31 cellular contexts compared by ENCODE assay signal in genomic region chr9:35868972-35869371, GRCh38. TPM values are rescaled to one million over a fixed set of nuclear protein-coding genes. Genes with fewer than 3 reads are reported as not detected.
"Had no signal": no experiment of that assay in that cellular context is flagged by ENCODE, and none has a peak within 500 bp of the region (broad histone marks: within the 10 kb centered on the region; RNA-seq: fewer than 3 reads in every experiment).

No MANE protein-coding gene starts in this region.

- ATAC-seq: activated T-cell treated with anti-CD3 and anti-CD28 coated beads, Interleukin-2, amount 50 U/mL, for 4 hours; natural killer cell; stimulated activated naive CD8-positive, alpha-beta T cell treated with anti-CD3 and anti-CD28 coated beads, Interleukin-15, Interleukin-2, amounts not matched to agents 100 U/mL and 50 U/mL, for 24 hours; upper lobe of right lung had no signal

- H3K4me3 Mint-ChIP-seq: activated naive CD8-positive, alpha-beta T cell; activated T-cell treated with anti-CD3 and anti-CD28 coated beads, Interleukin-2, amount 50 U/mL, for 4 hours; mesothelial cell of epicardium; natural killer cell had no signal

- H3K9me3 Mint-ChIP-seq: activated T-cell treated with anti-CD3 and anti-CD28 coated beads, Interleukin-2, amount 50 U/mL, for 4 hours; activated T-helper 2 cell treated with anti-CD3 and anti-CD28 coated beads, Interferon-gamma antibody, Interleukin-2, Interleukin-4, amounts not matched to agents 10 μg/mL and 5 μg/mL and 100 μg/mL, durations not matched to agents 14 hours and 24 hours and 36 hours; mesothelial cell of epicardium; natural killer cell had no signal

- DNase-seq: activated CD4-positive, alpha-beta T cell treated with anti-CD3 and anti-CD28 coated beads, Interleukin-2, amount 50 U/mL, for 48 hours; activated naive CD4-positive, alpha-beta T cell; activated T-cell treated with anti-CD3 and anti-CD28 coated beads, Interleukin-2, amount 50 U/mL, for 4 hours; brain microvascular endothelial cell; caudate nucleus; dermis blood vessel endothelial cell; effector memory CD4-positive, alpha-beta T cell; glutamatergic neuron; hippocampal formation; left ventricle myocardium inferior; natural killer cell; ovary; stimulated activated CD4-positive, alpha-beta T cell treated with anti-CD3 and anti-CD28 coated beads, Interleukin-4, amount 100 ng/mL, for 24 hours; stimulated activated naive CD8-positive, alpha-beta T cell treated with anti-CD3 and anti-CD28 coated beads, Interleukin-15, Interleukin-2, amounts not matched to agents 100 U/mL and 50 U/mL, for 24 hours; T-helper 9 cell; upper lobe of right lung had no signal

- H3K9me3 ChIP-seq: adrenal gland, ascending aorta, esophagus muscularis mucosa, left ventricle myocardium inferior, neutrophil, ovary, prostate gland, right atrium auricular region, upper lobe of right lung had no signal

- H3K4me1 Mint-ChIP-seq: mesothelial cell of epicardium, natural killer cell had no signal

- H3K36me3 ChIP-seq: adrenal gland, ascending aorta, brain microvascular endothelial cell, esophagus muscularis mucosa, left ventricle myocardium inferior, neutrophil, ovary, prostate gland, right atrium auricular region, upper lobe of right lung had no signal

- H3K36me3 Mint-ChIP-seq: activated naive CD8-positive, alpha-beta T cell; mesothelial cell of epicardium; natural killer cell had no signal

- H3K4me3 ChIP-seq: adrenal gland, ascending aorta, esophagus muscularis mucosa, left ventricle myocardium inferior, ovary, prostate gland, right atrium auricular region, upper lobe of right lung had no signal

- H3K27me3 ChIP-seq: ascending aorta, brain microvascular endothelial cell, ovary, right atrium auricular region had no signal

- H3K4me1 ChIP-seq: adrenal gland, ascending aorta, esophagus muscularis mucosa, prostate gland, right atrium auricular region, upper lobe of right lung had no signal

- H3K27ac ChIP-seq: adrenal gland, ascending aorta, brain microvascular endothelial cell, esophagus muscularis mucosa, left ventricle myocardium inferior, neutrophil, ovary, prostate gland, right atrium auricular region, upper lobe of right lung had no signal

- H3K27ac Mint-ChIP-seq: activated naive CD8-positive, alpha-beta T cell; activated T-helper 2 cell treated with anti-CD3 and anti-CD28 coated beads, Interferon-gamma antibody, Interleukin-2, Interleukin-4, amounts not matched to agents 10 μg/mL and 5 μg/mL and 100 μg/mL, durations not matched to agents 14 hours and 24 hours and 36 hours; mesothelial cell of epicardium; natural killer cell had no signal

RNA-seq across cellular contexts. Expression of gene OR13J1, which starts 1.2 kb away (rescaled TPM):
- total RNA-seq: activated CD8-positive, alpha-beta memory T cell treated with anti-CD3 and anti-CD28 coated beads for 36 hours; activated T-cell treated with anti-CD3 and anti-CD28 coated beads, Interleukin-2, amount 50 U/mL, for 4 hours; activated T-helper 2 cell treated with anti-CD3 and anti-CD28 coated beads, Interferon-gamma antibody, Interleukin-2, Interleukin-4, amounts not matched to agents 10 μg/mL and 5 μg/mL and 100 μg/mL, durations not matched to agents 14 hours and 24 hours and 36 hours; adrenal gland; ascending aorta; dermis blood vessel endothelial cell; endothelial cell of umbilical vein; esophagus muscularis mucosa; frontal cortex; left ventricle myocardium inferior; lung microvascular endothelial cell; mesothelial cell of epicardium; natural killer cell; ovary; prostate gland; right atrium auricular region; subcutaneous adipose tissue; upper lobe of right lung had no signal
- polyA plus RNA-seq: adrenal gland, endothelial cell of umbilical vein, ovary, thymus had no signal

RNA-seq across cellular contexts. Expression of gene HRCT1, which starts 37.0 kb away (rescaled TPM):
- total RNA-seq: activated CD8-positive, alpha-beta memory T cell treated with anti-CD3 and anti-CD28 coated beads for 36 hours; activated T-cell treated with anti-CD3 and anti-CD28 coated beads, Interleukin-2, amount 50 U/mL, for 4 hours; activated T-helper 2 cell treated with anti-CD3 and anti-CD28 coated beads, Interferon-gamma antibody, Interleukin-2, Interleukin-4, amounts not matched to agents 10 μg/mL and 5 μg/mL and 100 μg/mL, durations not matched to agents 14 hours and 24 hours and 36 hours; natural killer cell had no signal

RNA-seq across cellular contexts. Expression of gene SPAAR, which starts 40.3 kb away (rescaled TPM):
- total RNA-seq: activated CD8-positive, alpha-beta memory T cell treated with anti-CD3 and anti-CD28 coated beads for 36 hours; activated T-cell treated with anti-CD3 and anti-CD28 coated beads, Interleukin-2, amount 50 U/mL, for 4 hours; activated T-helper 2 cell treated with anti-CD3 and anti-CD28 coated beads, Interferon-gamma antibody, Interleukin-2, Interleukin-4, amounts not matched to agents 10 μg/mL and 5 μg/mL and 100 μg/mL, durations not matched to agents 14 hours and 24 hours and 36 hours; natural killer cell had no signal

RNA-seq across cellular contexts. Expression of gene FAM221B, which starts 40.4 kb away (rescaled TPM):
- total RNA-seq: activated CD8-positive, alpha-beta memory T cell treated with anti-CD3 and anti-CD28 coated beads for 36 hours; activated T-cell treated with anti-CD3 and anti-CD28 coated beads, Interleukin-2, amount 50 U/mL, for 4 hours; activated T-helper 2 cell treated with anti-CD3 and anti-CD28 coated beads, Interferon-gamma antibody, Interleukin-2, Interleukin-4, amounts not matched to agents 10 μg/mL and 5 μg/mL and 100 μg/mL, durations not matched to agents 14 hours and 24 hours and 36 hours; ascending aorta; dermis blood vessel endothelial cell; endothelial cell of umbilical vein; esophagus muscularis mucosa; frontal cortex; left ventricle myocardium inferior; lung microvascular endothelial cell; natural killer cell; ovary; right atrium auricular region; subcutaneous adipose tissue; upper lobe of right lung had no signal
- polyA plus RNA-seq: endothelial cell of umbilical vein, ovary had no signal
